ENCODE assay signal across 1 cellular context in genomic region chr11:11857769-11858168, GRCh38.
TF ChIP-seq lines count a peak whose summit lies in the region.

No MANE protein-coding gene starts in this region.

TF ChIP-seq in HEK293T, 16 proteins besides CTCF, POLR2A, EP300 and RAD21 (continued from another document):
- no peak for TF ChIP-seq PKNOX1 (IDR thresholded peaks at IDR 0.05)
- no peak for TF ChIP-seq BHLHE40 (IDR thresholded peaks at IDR 0.05; ENCODE audit: borderline replicate concordance)
- TF ChIP-seq NFRKB (IDR thresholded peaks at IDR 0.05) = no peak
- TF ChIP-seq LEF1 (IDR thresholded peaks at IDR 0.05; ENCODE audit: borderline replicate concordance) = no peak
- TF ChIP-seq TARDBP (IDR thresholded peaks at IDR 0.05) = no peak
- no peak for TF ChIP-seq ELF4 (IDR thresholded peaks at IDR 0.05)
- TF ChIP-seq SP1 (IDR thresholded peaks at IDR 0.05) = no peak
- TF ChIP-seq SUZ12 (IDR thresholded peaks at IDR 0.05) = no peak
- no peak for TF ChIP-seq L3MBTL2 (conservative IDR thresholded peaks at IDR 0.05)
- no peak for TF ChIP-seq CTBP1 (IDR thresholded peaks at IDR 0.05; ENCODE audit: borderline replicate concordance)
- no peak for TF ChIP-seq ZNF384 (IDR thresholded peaks at IDR 0.05)
